9 cellular contexts compared by ENCODE assay signal in the genomic region with DNA sequence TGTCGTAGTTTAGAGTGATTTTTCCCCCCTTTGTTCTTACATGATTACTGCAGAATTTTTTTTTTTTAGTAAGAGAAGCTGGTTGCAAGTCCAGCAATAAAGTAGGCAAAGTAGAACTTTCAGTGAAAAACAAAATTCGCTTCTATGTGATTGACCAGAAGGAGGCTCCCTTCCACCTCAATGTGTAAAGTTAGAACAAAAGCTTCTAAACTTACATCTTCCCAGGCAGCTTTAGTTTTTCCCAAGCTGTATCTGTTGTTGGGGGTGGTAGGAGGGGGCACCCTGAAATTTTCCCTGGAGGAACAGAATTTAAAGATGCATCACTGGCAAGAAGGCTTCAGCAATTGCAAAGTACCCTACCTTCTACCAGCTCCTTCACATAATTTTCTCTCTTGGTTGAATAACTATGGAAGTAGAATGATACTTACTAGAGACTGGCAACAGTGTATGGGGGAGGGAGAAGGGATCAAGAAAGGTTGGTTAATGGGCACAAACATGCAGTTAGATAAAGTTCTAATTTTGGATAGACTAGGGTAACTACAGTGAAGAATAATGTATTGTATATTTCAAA.
DNase-seq lines count a peak whose midpoint lies in the region; ATAC-seq, FAIRE-seq and TF ChIP-seq lines count a peak whose summit lies in the region.
"Had no signal": no experiment of that assay in that cellular context is flagged by ENCODE, and none has a peak within 500 bp of the region (broad histone marks: within the 10 kb centered on the region; RNA-seq: fewer than 3 reads in every experiment).

No MANE protein-coding gene starts in this region.

- no peaks in the 10 kb centered on the region for H3K36me3 Mint-ChIP-seq in activated CD4-positive, alpha-beta T cell treated with anti-CD3 and anti-CD28 coated beads, Interleukin-2, amount 10 ng/mL, durations not matched to agents 24 days and 14 days (ENCODE audit: low read depth)
- no peaks in the 10 kb centered on the region for H3K36me3 Mint-ChIP-seq in T-cell
- no peaks in the 10 kb centered on the region for H3K36me3 Mint-ChIP-seq in activated naive CD4-positive, alpha-beta T cell treated with anti-CD3 and anti-CD28 coated beads, Interleukin-2, amount 50 U/mL, for 72 hours

- H3K9me3 Mint-ChIP-seq in activated CD4-positive, alpha-beta T cell treated with anti-CD3 and anti-CD28 coated beads, Interleukin-2, amount 10 ng/mL, durations not matched to agents 24 days and 14 days: no peaks in the 10 kb centered on the region
- no peaks in the 10 kb centered on the region for H3K9me3 Mint-ChIP-seq in T-cell
- no peaks in the 10 kb centered on the region for H3K9me3 Mint-ChIP-seq in activated naive CD4-positive, alpha-beta T cell treated with anti-CD3 and anti-CD28 coated beads, Interleukin-2, amount 50 U/mL, for 72 hours

- TF ChIP-seq CTCF in BJ (IDR thresholded peaks at IDR 0.05; ENCODE audit: insufficient read depth, low read depth, low read length): peak; percentile 68

- H3K27me3 Mint-ChIP-seq in activated CD4-positive, alpha-beta T cell treated with anti-CD3 and anti-CD28 coated beads, Interleukin-2, amount 10 ng/mL, durations not matched to agents 24 days and 14 days: no peaks in the 10 kb centered on the region
- H3K27me3 Mint-ChIP-seq in T-cell: no peaks in the 10 kb centered on the region

- H3K36me3 ChIP-seq in BJ (ENCODE audit: control insufficient read depth, insufficient read depth, low read length): no peaks in the 10 kb centered on the region

- ATAC-seq in T-cell (replicated peaks in 1 of 4) (no peak), HG02970 (IDR thresholded peaks at IDR 0.05; ENCODE audit: low FRiP score, unreplicated experiment) (no peak)
- ATAC-seq in activated naive CD4-positive, alpha-beta T cell treated with anti-CD3 and anti-CD28 coated beads, Interleukin-2, amount 50 U/mL, for 72 hours: no peak

- DNase-seq in BJ (ENCODE audit: low read depth) (no peak), HTR-8/SVneo (ENCODE audit: insufficient read length, low spot score) (peak; percentile 2), T47D (ENCODE audit: low read depth in 1 of 2, low spot score in 1 of 2) (peak; percentile 19 to 56), lung microvascular endothelial cell (ENCODE audit: low read depth in 2 of 2) (peak; percentile 66 to 72), T-cell (no peak)
- DNase-seq in activated CD4-positive, alpha-beta T cell treated with anti-CD3 and anti-CD28 coated beads, Interleukin-2, amount 10 ng/mL, durations not matched to agents 24 days and 14 days: no peak
- no peak for DNase-seq in activated naive CD4-positive, alpha-beta T cell treated with anti-CD3 and anti-CD28 coated beads, Interleukin-2, amount 50 U/mL, for 72 hours (ENCODE audit: low spot score in 2 of 2)
- DNase-seq: activated CD4-positive, alpha-beta T cell treated with anti-CD3 and anti-CD28 coated beads for 48 hours had no signal

- in situ Hi-C loops in T47D (cut with HindIII; ENCODE audit: low pct_unique_long_range_greater_than_20kb, low sequenced_read_pairs): no loop called here

- H3K27ac Mint-ChIP-seq in activated CD4-positive, alpha-beta T cell treated with anti-CD3 and anti-CD28 coated beads, Interleukin-2, amount 10 ng/mL, durations not matched to agents 24 days and 14 days: no peak overlapping the region
- no peak overlapping the region for H3K27ac Mint-ChIP-seq in T-cell
- no peak overlapping the region for H3K27ac Mint-ChIP-seq in activated naive CD4-positive, alpha-beta T cell treated with anti-CD3 and anti-CD28 coated beads, Interleukin-2, amount 50 U/mL, for 72 hours

- H3K4me3 ChIP-seq in BJ (ENCODE audit: low read depth, low read length): no peak overlapping the region

- intact Hi-C loops in activated CD4-positive, alpha-beta T cell treated with anti-CD3 and anti-CD28 coated beads, Interleukin-2, amount 10 ng/mL, durations not matched to agents 24 days and 14 days (cut with micrococcal nuclease): no loop called here

- CTCF ChIA-PET in BJ (lab: Yijun Ruan, JAX): interaction anchor here (0.6 to 4.5 kb wide), 21 partner anchors 9 to 774 kb away, joined by 3 to 52 read pairs (median 3); no protein-coding TSS in a partner anchor
- CTCF ChIA-PET in T-cell (lab: Charles Lee): no interaction called here

- no peak overlapping the region for H3K4me3 Mint-ChIP-seq in activated CD4-positive, alpha-beta T cell treated with anti-CD3 and anti-CD28 coated beads, Interleukin-2, amount 10 ng/mL, durations not matched to agents 24 days and 14 days
- H3K4me3 Mint-ChIP-seq in T-cell: no peak overlapping the region

- no peak for FAIRE-seq in HTR-8/SVneo (lab: Jason Lieb, UNC)

- POLR2A ChIA-PET in BJ (lab: Charles Lee) (interaction anchor here (0.5 to 0.6 kb wide), 2 partner anchors 173 to 426 kb away, joined by 5 to 7 read pairs; no protein-coding TSS in a partner anchor), T-cell (lab: Charles Lee) (no interaction called here)

- H3K27me3 ChIP-seq in BJ (ENCODE audit: control insufficient read depth, insufficient read depth, low read length): no peaks in the 10 kb centered on the region

- no peaks in the 10 kb centered on the region for H3K4me1 Mint-ChIP-seq in activated CD4-positive, alpha-beta T cell treated with anti-CD3 and anti-CD28 coated beads, Interleukin-2, amount 10 ng/mL, durations not matched to agents 24 days and 14 days
- no peaks in the 10 kb centered on the region for H3K4me1 Mint-ChIP-seq in T-cell

Comparison
In these comparisons a context has a peak if more than half of its experiments do, and no peak if none do; other contexts are left out.
1. DNase-seq: peak in HTR-8/SVneo (single experiment), T47D (2 of 2) and lung microvascular endothelial cell (2 of 2); none in BJ (single experiment), activated CD4-positive, alpha-beta T cell treated with anti-CD3 and anti-CD28 coated beads, Interleukin-2, amount 10 ng/mL, durations not matched to agents 24 days and 14 days (single experiment), T-cell (0 of 34) and activated naive CD4-positive, alpha-beta T cell treated with anti-CD3 and anti-CD28 coated beads, Interleukin-2, amount 50 U/mL, for 72 hours (0 of 2).